In the genomic region with DNA sequence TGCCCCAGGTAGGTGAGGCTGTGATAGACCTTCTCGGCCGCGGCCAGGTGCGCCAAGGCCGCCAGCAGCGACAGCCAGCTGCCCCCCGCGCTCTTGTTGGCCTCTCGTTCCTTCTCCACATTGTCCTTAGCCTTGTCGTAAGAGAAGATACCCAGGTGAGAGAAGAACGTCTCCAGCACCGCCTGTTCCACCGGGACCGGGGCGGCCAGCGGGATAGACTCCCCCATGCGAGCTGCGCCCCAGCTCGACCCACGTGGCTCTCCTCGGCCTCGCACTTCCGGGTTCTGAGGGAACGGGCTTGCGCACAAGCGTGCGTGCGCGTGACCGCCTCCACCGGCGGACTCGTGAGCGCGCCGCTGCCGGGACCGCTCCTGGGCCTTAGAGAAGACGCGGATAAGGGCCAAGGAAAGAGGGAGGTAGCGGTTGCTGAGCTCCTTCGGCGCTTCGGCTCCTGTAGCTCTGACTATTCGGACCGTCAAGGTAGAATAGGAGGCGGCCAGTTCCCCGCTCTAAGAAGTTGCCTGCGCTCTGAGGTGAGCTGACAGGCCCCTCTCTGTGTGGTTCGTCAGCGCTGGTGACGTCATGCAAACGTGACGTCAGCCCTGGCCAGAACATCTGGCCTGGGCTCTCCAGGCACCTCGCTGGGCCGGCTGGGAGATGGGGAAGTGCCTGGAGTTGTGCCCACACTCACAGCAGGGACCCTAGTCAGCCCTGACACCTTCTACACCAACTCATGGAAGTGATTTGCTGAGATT, we compare ENCODE assay signal across 8 cellular contexts. TPM values are rescaled to one million over a fixed set of nuclear protein-coding genes. Genes with fewer than 3 reads are reported as not detected.
DNase-seq lines count a peak whose midpoint lies in the region; ATAC-seq and TF ChIP-seq lines count a peak whose summit lies in the region.

A gene (minus strand): TSS at position 286 of the 755 bp plus-strand sequence. CDS start 59 bp downstream, at position 227.

- H3K36me3 ChIP-seq in adrenal gland (replicated peaks in 1 of 2) (no peaks in the 10 kb centered on the region), upper lobe of right lung (no peaks in the 10 kb centered on the region)

- H3K27me3 ChIP-seq in adrenal gland: no peaks in the 10 kb centered on the region
- no peaks in the 10 kb centered on the region for H3K27me3 ChIP-seq in upper lobe of right lung

- TF ChIP-seq CTCF in GM13976 (IDR thresholded peaks at IDR 0.05; ENCODE audit: borderline replicate concordance, control extremely low read depth, extremely low read depth, insufficient read depth, missing control alignments): no peak
- peak in 1 of 6 experiments; percentile 24 for TF ChIP-seq CTCF in adrenal gland (IDR thresholded peaks at IDR 0.05)
- peak; percentile 5 for TF ChIP-seq CTCF in upper lobe of right lung (IDR thresholded peaks at IDR 0.05)

- H3K9me3 ChIP-seq in adrenal gland (replicated peaks in 1 of 3): no peaks in the 10 kb centered on the region
- no peaks in the 10 kb centered on the region for H3K9me3 ChIP-seq in upper lobe of right lung

- DNase-seq in GM13976 (ENCODE audit: low spot score) (peak; percentile 92), NCI-H1436 treated with DMSO at 0.1 percent for 48 hours (lab: John Stamatoyannopoulos, UW) (peak; percentile 72), T follicular helper cell (ENCODE audit: low read depth) (peak; percentile 84), adrenal gland (peak; percentile 93 to 96 (median 94)), left cardiac atrium (peak; percentile 96), posterior vena cava (ENCODE audit: low spot score) (peak; percentile 98), upper lobe of right lung (peak; percentile 97)

- 0 to 1% (median 0%) methylated on average over 2 to 56 of the region's 56 CpGs for WGBS in adrenal gland, 4 donors

- H3K4me1 ChIP-seq in adrenal gland (replicated peaks in 1 of 2): peaks cover 8 to 13% of the 10 kb centered on the region in 2 donors
- peaks cover 8% of the 10 kb centered on the region for H3K4me1 ChIP-seq in upper lobe of right lung

- peak; percentile 94 for ATAC-seq in HG02852 (IDR thresholded peaks at IDR 0.05; ENCODE audit: unreplicated experiment)
- peak; percentile 99 for ATAC-seq in left cardiac atrium
- ATAC-seq in upper lobe of right lung: peak; percentile 99

- H3K4me3 ChIP-seq in adrenal gland (peak within 1 kb of the TSS; percentile 45 to 86 (median 65)), upper lobe of right lung (peak within 1 kb of the TSS; percentile 86)

- H3K27ac ChIP-seq in adrenal gland: peak within 1 kb of the TSS; percentile 88 to 99 (median 91)
- H3K27ac ChIP-seq in upper lobe of right lung: peak within 1 kb of the TSS; percentile 97

- intact Hi-C loops in adrenal gland (cut with DNase I): no loop called here
- intact Hi-C loops in left cardiac atrium (cut with DNase I): no loop called here
- intact Hi-C loops in posterior vena cava (cut with DNase I): no loop called here
- intact Hi-C loops in upper lobe of right lung (cut with DNase I): no loop called here

- in situ Hi-C loops in GM13976 (cut with MboI; ENCODE audit: low sequenced_read_pairs, unreplicated experiment): no loop called here

- TF ChIP-seq POLR2A in adrenal gland (IDR thresholded peaks at IDR 0.05): peak; percentile 82 to 93

RNA-seq across cellular contexts. Expression of the gene that starts here (rescaled TPM):
- total RNA-seq in adrenal gland (10 to 100 TPM in 7 of 8 donors, 1 to 10 TPM in 1; 8.6 to 36.4 (median 13.1) TPM), left cardiac atrium (1 to 10 TPM; 3.5 to 5.1 TPM), posterior vena cava (1 to 10 TPM; 5.5 to 6.0 TPM), upper lobe of right lung (5.4 TPM)
- polyA plus RNA-seq in adrenal gland: 10 to 100 TPM in 1 of 3 donors, 1 to 10 TPM in 2; 5.0 to 15.4 (median 5.1) TPM

Comparison
In these comparisons a context has a peak if more than half of its experiments do, and no peak if none do; other contexts are left out.
1. Peak in every context shown above with its lines: DNase-seq, ATAC-seq, H3K4me3 ChIP-seq and H3K27ac ChIP-seq.